ENCODE assay signal across 10 cellular contexts in genomic region chr2:233426619-233427342, GRCh38.
DNase-seq lines count a peak whose midpoint lies in the region; FAIRE-seq and TF ChIP-seq lines count a peak whose summit lies in the region.
"Had no signal": no experiment of that assay in that cellular context is flagged by ENCODE, and none has a peak within 500 bp of the region (broad histone marks: within the 10 kb centered on the region; RNA-seq: fewer than 3 reads in every experiment).

No MANE protein-coding gene starts in this region.

- H2BK15ac ChIP-seq in mesenchymal stem cell (ENCODE audit: low read depth, poor library complexity, severe bottlenecking): no peak overlapping the region

- H3K4me3 ChIP-seq in breast epithelium (no peak overlapping the region), mesenchymal stem cell (ENCODE audit: insufficient read depth in 1 of 2, low read depth in 1 of 2, low read length in 2 of 2) (no peak overlapping the region), sigmoid colon (no peak overlapping the region)

- H3K36me3 Mint-ChIP-seq in MCF 10A (ENCODE audit: insufficient read depth, unreplicated experiment): peaks cover 15% of the 10 kb centered on the region
- H3K36me3 Mint-ChIP-seq in activated T-cell treated with anti-CD3 and anti-CD28 coated beads, Interleukin-2, amount 50 U/mL, for 24 hours (ENCODE audit: low read depth): peaks cover 68% of the 10 kb centered on the region

- POLR2A ChIA-PET in MCF 10A (lab: Yijun Ruan, JAX): interaction anchor here (0.6 to 7.0 kb wide), 2 partner anchors 13 to 175 kb away, joined by 3 to 80 read pairs; partner anchors contain the start of gene ATG16L1

- intact Hi-C loops in MCF 10A (cut with micrococcal nuclease) (loop anchor here (2.0 kb wide), 1 partner anchor 14 kb away; no protein-coding TSS in a partner anchor), breast epithelium (cut with DNase I; ENCODE audit: low total_unique reads) (loop anchor here (1.0 kb wide), 1 partner anchor 27 kb away; no protein-coding TSS in a partner anchor), sigmoid colon (cut with DNase I) (no loop called here)

- H3K18ac ChIP-seq in mesenchymal stem cell (ENCODE audit: low read depth in 1 of 2, low read length in 2 of 2): no peak overlapping the region

- H2AFZ ChIP-seq in mesenchymal stem cell (ENCODE audit: low read depth, low read length): no peak overlapping the region
- H2AFZ ChIP-seq: parathyroid adenoma had no signal

- no peak overlapping the region for H2AK5ac ChIP-seq in mesenchymal stem cell (ENCODE audit: low read length, severe bottlenecking)

- CTCF ChIA-PET in MCF 10A (lab: Yijun Ruan, JAX): interaction anchor here (0.6 to 1.7 kb wide), 5 partner anchors 12 to 486 kb away, joined by 3 to 8 read pairs (median 3); no protein-coding TSS in a partner anchor

- WGBS in mesenchymal stem cell: 41% methylated on average over 7 of the region's 7 CpGs
- WGBS in sigmoid colon, 2 donors: 80 to 85% methylated on average over 7 of the region's 7 CpGs

- H3K27ac Mint-ChIP-seq in MCF 10A (ENCODE audit: low read depth, unreplicated experiment): peak overlapping the region; percentile 39
- H3K27ac Mint-ChIP-seq in activated T-cell treated with anti-CD3 and anti-CD28 coated beads, Interleukin-2, amount 50 U/mL, for 24 hours: peak overlapping the region; percentile 81

- no peak overlapping the region for H3K4me2 ChIP-seq in mesenchymal stem cell (ENCODE audit: low read length, poor library complexity, severe bottlenecking)

- H4K91ac ChIP-seq in mesenchymal stem cell (ENCODE audit: low read length): no peak overlapping the region

- H3K36me3 ChIP-seq in breast epithelium: no peaks in the 10 kb centered on the region
- no peaks in the 10 kb centered on the region for H3K36me3 ChIP-seq in mesenchymal stem cell (ENCODE audit: control insufficient read depth in 1 of 2, insufficient read depth in 2 of 2, low read depth in 1 of 2, low read length in 2 of 2)
- no peaks in the 10 kb centered on the region for H3K36me3 ChIP-seq in sigmoid colon

- H4K8ac ChIP-seq in mesenchymal stem cell (ENCODE audit: low read length): no peak overlapping the region

- H2BK120ac ChIP-seq in mesenchymal stem cell (ENCODE audit: low read depth, low read length): no peak overlapping the region

- H3K27ac ChIP-seq in breast epithelium: no peak overlapping the region
- H3K27ac ChIP-seq in mesenchymal stem cell (ENCODE audit: low read length, poor library complexity, severe bottlenecking): no peak overlapping the region
- H3K27ac ChIP-seq in sigmoid colon: no peak overlapping the region
- H3K27ac ChIP-seq: parathyroid adenoma had no signal

- H3K27me3 ChIP-seq in breast epithelium (no peaks in the 10 kb centered on the region), mesenchymal stem cell (ENCODE audit: control insufficient read depth in 1 of 2, insufficient read depth in 1 of 2, low read length in 2 of 2) (no peaks in the 10 kb centered on the region), sigmoid colon (no peaks in the 10 kb centered on the region)

- BruUV-seq in MCF 10A (replicated peaks; lab: Mats Ljungman, UMichigan): no TSS peak

- no peak for TF ChIP-seq EP300 in sigmoid colon (IDR thresholded peaks at IDR 0.05)

- TF ChIP-seq POLR2A in breast epithelium (IDR thresholded peaks at IDR 0.05) (no peak), sigmoid colon (IDR thresholded peaks at IDR 0.05) (no peak)

- H2BK5ac ChIP-seq in mesenchymal stem cell (ENCODE audit: low read depth, low read length, poor library complexity, severe bottlenecking): no peak overlapping the region

- no peak overlapping the region for H3K4ac ChIP-seq in mesenchymal stem cell (ENCODE audit: low read depth in 1 of 2, low read length in 2 of 2)

- H3K4me1 ChIP-seq in breast epithelium (no peaks in the 10 kb centered on the region), mesenchymal stem cell (ENCODE audit: control insufficient read depth, insufficient read depth, low read depth, low read length) (peaks cover 2% of the 10 kb centered on the region), sigmoid colon (peaks cover 0 to 9% (median 6%) of the 10 kb centered on the region in 4 donors)
- H3K4me1 ChIP-seq: parathyroid adenoma had no signal

- H3K79me1 ChIP-seq in mesenchymal stem cell (replicated peaks; ENCODE audit: low read length, poor library complexity, severe bottlenecking): peaks cover 45% of the 10 kb centered on the region

- peaks cover 44% of the 10 kb centered on the region for H3K4me1 Mint-ChIP-seq in MCF 10A (ENCODE audit: insufficient read depth, unreplicated experiment)
- peaks cover 85% of the 10 kb centered on the region for H3K4me1 Mint-ChIP-seq in activated T-cell treated with anti-CD3 and anti-CD28 coated beads, Interleukin-2, amount 50 U/mL, for 24 hours (ENCODE audit: low read depth)

- H3K9ac ChIP-seq in mesenchymal stem cell (ENCODE audit: low read length): no peak overlapping the region
- H3K9ac ChIP-seq: parathyroid adenoma had no signal

- no peaks in the 10 kb centered on the region for H3K27me3 Mint-ChIP-seq in MCF 10A (ENCODE audit: insufficient read depth, unreplicated experiment)
- no peaks in the 10 kb centered on the region for H3K27me3 Mint-ChIP-seq in activated T-cell treated with anti-CD3 and anti-CD28 coated beads, Interleukin-2, amount 50 U/mL, for 24 hours

- no peak for FAIRE-seq in urothelium cell line (lab: Jason Lieb, UNC)

- DNase-seq in MCF 10A (ENCODE audit: unreplicated experiment) (peak; percentile 78), breast epithelium (ENCODE audit: low spot score in 2 of 2) (no peak), mesenchymal stem cell (peak; percentile 92), urothelium cell line (ENCODE audit: low spot score) (peak; percentile 69), T-helper 9 cell (no peak), DMS 273 treated with DMSO at 0.1 percent for 48 hours (lab: John Stamatoyannopoulos, UW) (no peak), sigmoid colon (no peak)
- peak; percentile 74 for DNase-seq in activated T-cell treated with anti-CD3 and anti-CD28 coated beads, Interleukin-2, amount 50 U/mL, for 24 hours
- DNase-seq: COR-L47 had no signal

- H3K9me3 ChIP-seq in breast epithelium (no peaks in the 10 kb centered on the region), mesenchymal stem cell (ENCODE audit: control insufficient read depth, low read length) (peaks cover 13% of the 10 kb centered on the region), sigmoid colon (no peaks in the 10 kb centered on the region)

- H3K23ac ChIP-seq in mesenchymal stem cell (ENCODE audit: low read length in 2 of 2): no peak overlapping the region

- no peak overlapping the region for H3K4me3 Mint-ChIP-seq in MCF 10A (ENCODE audit: unreplicated experiment)
- no peak overlapping the region for H3K4me3 Mint-ChIP-seq in activated T-cell treated with anti-CD3 and anti-CD28 coated beads, Interleukin-2, amount 50 U/mL, for 24 hours

- no peak overlapping the region for H3K14ac ChIP-seq in mesenchymal stem cell (ENCODE audit: low read length in 2 of 2)

- no peak for TF ChIP-seq CTCF in MCF 10A (IDR thresholded peaks at IDR 0.05; ENCODE audit: unreplicated experiment)
- no peak for TF ChIP-seq CTCF in breast epithelium (IDR thresholded peaks at IDR 0.05)
- TF ChIP-seq CTCF in sigmoid colon (IDR thresholded peaks at IDR 0.05): no peak

- no peaks in the 10 kb centered on the region for H3K9me3 Mint-ChIP-seq in MCF 10A (ENCODE audit: unreplicated experiment)
- peaks cover 10% of the 10 kb centered on the region for H3K9me3 Mint-ChIP-seq in activated T-cell treated with anti-CD3 and anti-CD28 coated beads, Interleukin-2, amount 50 U/mL, for 24 hours

- no peak overlapping the region for H2BK12ac ChIP-seq in mesenchymal stem cell (ENCODE audit: low read length in 2 of 2)

Comparison
In these comparisons a context has a peak if more than half of its experiments do, and no peak if none do; other contexts are left out.
1. DNase-seq: peak in MCF 10A (single experiment), activated T-cell treated with anti-CD3 and anti-CD28 coated beads, Interleukin-2, amount 50 U/mL, for 24 hours (single experiment), mesenchymal stem cell (single experiment) and urothelium cell line (single experiment); none in breast epithelium (0 of 2), T-helper 9 cell (single experiment), DMS 273 treated with DMSO at 0.1 percent for 48 hours (single experiment) and sigmoid colon (single experiment).